Comparison of ENCODE assay signal across 8 cellular contexts in the genomic region with DNA sequence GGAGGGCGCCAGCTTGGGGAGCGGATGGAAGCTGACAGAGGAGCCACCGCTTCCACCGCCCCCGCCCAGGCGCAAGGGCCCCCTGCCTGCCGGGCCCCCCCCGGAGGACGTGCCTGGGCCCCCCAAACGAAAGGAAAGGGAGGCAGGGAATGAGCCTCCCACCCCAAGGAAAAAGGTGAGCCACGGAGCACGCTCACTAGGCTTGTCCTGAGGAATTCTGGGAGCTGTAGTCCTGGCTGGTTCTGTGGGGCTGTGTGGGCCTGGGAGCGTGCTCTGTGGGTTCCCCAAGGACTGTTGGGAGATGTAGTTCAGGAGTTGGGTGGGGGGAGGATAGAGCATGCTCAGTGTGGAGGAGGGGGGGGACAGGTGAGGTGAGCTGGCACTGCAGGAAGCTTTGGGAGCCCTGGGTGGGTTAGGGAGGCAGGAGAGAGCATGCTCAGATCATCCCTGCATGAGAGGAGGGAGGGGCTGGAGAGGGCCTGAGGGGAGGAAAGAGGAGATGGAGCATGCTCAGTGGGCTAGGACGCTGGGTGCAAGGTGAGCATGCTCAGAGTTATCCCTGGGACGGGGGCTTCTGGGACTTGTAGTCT. TPM values are rescaled to one million over a fixed set of nuclear protein-coding genes. Genes with fewer than 3 reads are reported as not detected.
DNase-seq lines count a peak whose midpoint lies in the region; ATAC-seq and TF ChIP-seq lines count a peak whose summit lies in the region.

No MANE protein-coding gene starts in this region.

- intact Hi-C loops in dorsolateral prefrontal cortex (cut with DNase I): loop anchor here in 1 of 2 donors (10.0 kb wide), 2 partner anchors 53 to 233 kb away; a partner anchor contains a TSS

- no peak for TF ChIP-seq CTCF in dorsolateral prefrontal cortex (IDR thresholded peaks at IDR 0.05 in 54 of 56, conservative IDR thresholded peaks at IDR 0.05 in 2 of 56; ENCODE audit: low read depth in 1 of 56, partially characterized antibody in 56 of 56)

- no peaks in the 10 kb centered on the region for H3K27me3 ChIP-seq in dorsolateral prefrontal cortex

- peak overlapping the region in 27 of 59 donors; percentile 1 to 45 (median 20) for H3K4me3 ChIP-seq in dorsolateral prefrontal cortex

- peak overlapping the region in 40 of 59 donors; percentile 15 to 85 (median 58) for H3K27ac ChIP-seq in dorsolateral prefrontal cortex

- ATAC-seq in GM21423 (IDR thresholded peaks at IDR 0.05; ENCODE audit: unreplicated experiment): no peak
- no peak for ATAC-seq in GM21786 (IDR thresholded peaks at IDR 0.05; ENCODE audit: unreplicated experiment)
- no peak for ATAC-seq in GM18498 (IDR thresholded peaks at IDR 0.05; ENCODE audit: unreplicated experiment)

- peak; percentile 49 for DNase-seq in DMS53 treated with DMSO at 0.1 percent for 48 hours (lab: John Stamatoyannopoulos, UW; ENCODE audit: unreplicated experiment)
- DNase-seq in MV-4-11 (lab: John Stamatoyannopoulos, UW): peak; percentile 9
- peak; percentile 41 for DNase-seq in RPMI8226
- peak; percentile 31 to 91 (median 78) for DNase-seq in dorsolateral prefrontal cortex
- peak; percentile 79 for DNase-seq in midbrain (lab: John Stamatoyannopoulos, UW)

RNA-seq across cellular contexts. Expression of a gene that starts 4.5 kb away (rescaled TPM):
- total RNA-seq in dorsolateral prefrontal cortex: 10 to 100 TPM; 23.5 to 84.8 (median 52.1) TPM

RNA-seq across cellular contexts. Expression of a gene that starts 21.0 kb away (rescaled TPM):
- total RNA-seq in dorsolateral prefrontal cortex: 10 to 100 TPM in 42 of 120 experiments, 1 to 10 TPM in 78; 4.7 to 19.1 (median 9.1) TPM

RNA-seq across cellular contexts. Expression of a gene that starts 29.7 kb away (rescaled TPM):
- 10 to 100 TPM; 13.3 to 28.5 (median 17.9) TPM for total RNA-seq in dorsolateral prefrontal cortex

RNA-seq across cellular contexts. Expression of a gene that starts 31.5 kb away (rescaled TPM):
- total RNA-seq in dorsolateral prefrontal cortex: 1 to 10 TPM in 119 of 120 experiments, under 1 TPM in 1; 0.90 to 9.9 (median 3.1) TPM

RNA-seq across cellular contexts. Expression of a gene that starts 34.0 kb away (rescaled TPM):
- 10 to 100 TPM in 118 of 120 experiments, 1 to 10 TPM in 2; 8.8 to 28.1 (median 15.6) TPM for total RNA-seq in dorsolateral prefrontal cortex

Comparison
In these comparisons a context has a peak if more than half of its experiments do, and no peak if none do; other contexts are left out.
1. DNase-seq: peak in every context shown above with its lines; median percentile 79 in midbrain; 78 in dorsolateral prefrontal cortex; 49 in DMS53 treated with DMSO at 0.1 percent for 48 hours; 41 in RPMI8226; 9 in MV-4-11.